In the genomic region with DNA sequence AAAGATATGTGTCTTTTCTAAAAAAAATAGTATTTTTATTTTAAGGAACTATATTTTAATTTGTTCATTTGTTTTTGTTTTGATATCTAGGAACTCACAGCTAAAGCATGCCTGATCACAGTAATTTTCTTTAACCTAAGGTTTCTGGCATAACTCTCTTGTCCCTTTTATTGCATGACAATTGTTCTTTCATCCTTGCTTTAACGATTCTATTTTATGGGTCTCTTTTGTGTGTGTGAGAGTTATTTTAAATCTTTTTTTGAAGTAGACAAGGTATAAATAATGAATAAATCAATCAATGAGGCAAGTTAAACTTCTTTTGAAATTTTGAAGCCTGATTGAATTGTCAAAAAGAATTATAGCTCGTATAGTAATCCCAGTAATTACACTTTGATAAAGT, we compare ENCODE assay signal across 33 cellular contexts.
"Had no signal": no experiment of that assay in that cellular context is flagged by ENCODE, and none has a peak within 500 bp of the region (broad histone marks: within the 10 kb centered on the region; RNA-seq: fewer than 3 reads in every experiment).

No MANE protein-coding gene starts in this region.

- DNase-seq: Karpas-422, Kasumi-1, MG63, MM.1S, MV-4-11, NCI-H1048, NCI-H1092, NCI-H1092 treated with DMSO at 0.1 percent for 48 hours, NCI-H1105, NCI-H1105 treated with DMSO at 0.1 percent for 48 hours, NCI-H1417 treated with DMSO at 0.1 percent for 48 hours, NCI-H1436, NCI-H1436 treated with DMSO at 0.1 percent for 48 hours, NCI-H146, NCI-H1694, NCI-H1694 treated with DMSO at 0.1 percent for 48 hours, NCI-H187, NCI-H187 treated with DMSO at 0.1 percent for 48 hours, NCI-H1930, NCI-H2029, NCI-H2029 treated with DMSO at 0.1 percent for 48 hours, NCI-H2081, NCI-H2081 treated with DMSO at 0.1 percent for 48 hours, NCI-H2107, NCI-H2171, NCI-H2171 treated with DMSO at 0.1 percent for 48 hours, NCI-H2227 treated with DMSO at 0.1 percent for 48 hours, NCI-H226, NCI-H345, NCI-H446, NCI-H446 treated with DMSO at 0.1 percent for 48 hours, NCI-H510A had no signal

- H3K4me3 ChIP-seq: MG63 had no signal

- H3K27ac ChIP-seq: KMS-11 had no signal

- H3K36me3 ChIP-seq: MG63 had no signal

- H3K9me3 ChIP-seq: MG63 had no signal
